9 cellular contexts compared by ENCODE assay signal in genomic region chr15:73225358-73226015, GRCh38.
DNase-seq lines count a peak whose midpoint lies in the region; ATAC-seq lines count a peak whose summit lies in the region.
"Had no signal": no experiment of that assay in that cellular context is flagged by ENCODE, and none has a peak within 500 bp of the region (broad histone marks: within the 10 kb centered on the region; RNA-seq: fewer than 3 reads in every experiment).

No MANE protein-coding gene starts in this region.

- intact Hi-C loops in activated CD4-positive, alpha-beta T cell treated with anti-CD3 and anti-CD28 coated beads for 36 hours (cut with DNase I, micrococcal nuclease): loop anchor here in 1 of 2 experiments (5.0 kb wide), 1 partner anchor 83 kb away; no protein-coding TSS in a partner anchor
- intact Hi-C loops in activated T-helper 1 cell treated with anti-CD3 and anti-CD28 coated beads, Interleukin-12 subunit alpha, Interleukin-12 subunit beta, Interleukin-2, Interleukin-4 antibody, amounts not matched to agents 30 ng/mL and 10 ng/mL and 1 ng/mL, durations not matched to agents 14 hours and 24 hours and 36 hours (cut with micrococcal nuclease): no loop called here

- DNase-seq in KBM-7: peak; percentile 94
- DNase-seq in activated CD4-positive, alpha-beta T cell treated with anti-CD3 and anti-CD28 coated beads for 36 hours: peak; percentile 68
- peak; percentile 23 for DNase-seq in central memory CD4-positive, alpha-beta T cell
- peak; percentile 28 to 34 for DNase-seq in stimulated activated CD4-positive, alpha-beta T cell treated with anti-CD3 and anti-CD28 coated beads, Interleukin-2, amount 100 ng/mL, for 24 hours
- no peak for DNase-seq in AML-193 (lab: John Stamatoyannopoulos, UW)
- DNase-seq in epidermal melanocyte (ENCODE audit: insufficient read length, low spot score): no peak
- no peak for DNase-seq in activated T-helper 1 cell treated with anti-CD3 and anti-CD28 coated beads, Interleukin-12 subunit alpha, Interleukin-12 subunit beta, Interleukin-2, Interleukin-4 antibody, amounts not matched to agents 30 ng/mL and 10 ng/mL and 1 ng/mL, durations not matched to agents 14 hours and 24 hours and 36 hours (ENCODE audit: low spot score)
- DNase-seq in NAMALWA (ENCODE audit: low spot score): no peak
- DNase-seq: NCI-H1092 treated with DMSO at 0.1 percent for 48 hours had no signal

- CTCF ChIA-PET in activated CD4-positive, alpha-beta T cell treated with anti-CD3 and anti-CD28 coated beads for 36 hours (lab: Charles Lee): interaction anchor here (0.7 to 1.1 kb wide), 3 partner anchors 8 to 17 kb away, joined by 3 to 4 read pairs (median 3); no protein-coding TSS in a partner anchor

- ATAC-seq in activated CD4-positive, alpha-beta T cell treated with anti-CD3 and anti-CD28 coated beads for 36 hours: peak; percentile 78

- POLR2A ChIA-PET in activated CD4-positive, alpha-beta T cell treated with anti-CD3 and anti-CD28 coated beads for 36 hours (lab: Charles Lee): no interaction called here

- peaks cover 3% of the 10 kb centered on the region for H3K27me3 Mint-ChIP-seq in activated CD4-positive, alpha-beta T cell treated with anti-CD3 and anti-CD28 coated beads for 36 hours
- peaks cover 4% of the 10 kb centered on the region for H3K27me3 Mint-ChIP-seq in activated T-helper 1 cell treated with anti-CD3 and anti-CD28 coated beads, Interleukin-12 subunit alpha, Interleukin-12 subunit beta, Interleukin-2, Interleukin-4 antibody, amounts not matched to agents 30 ng/mL and 10 ng/mL and 1 ng/mL, durations not matched to agents 14 hours and 24 hours and 36 hours (ENCODE audit: insufficient read depth)

- H3K9me3 Mint-ChIP-seq in activated CD4-positive, alpha-beta T cell treated with anti-CD3 and anti-CD28 coated beads for 36 hours (ENCODE audit: low read depth): peaks cover 6% of the 10 kb centered on the region
- H3K9me3 Mint-ChIP-seq in activated T-helper 1 cell treated with anti-CD3 and anti-CD28 coated beads, Interleukin-12 subunit alpha, Interleukin-12 subunit beta, Interleukin-2, Interleukin-4 antibody, amounts not matched to agents 30 ng/mL and 10 ng/mL and 1 ng/mL, durations not matched to agents 14 hours and 24 hours and 36 hours: peaks cover 3% of the 10 kb centered on the region

- no peak overlapping the region for H3K27ac Mint-ChIP-seq in activated CD4-positive, alpha-beta T cell treated with anti-CD3 and anti-CD28 coated beads for 36 hours
- H3K27ac Mint-ChIP-seq in activated T-helper 1 cell treated with anti-CD3 and anti-CD28 coated beads, Interleukin-12 subunit alpha, Interleukin-12 subunit beta, Interleukin-2, Interleukin-4 antibody, amounts not matched to agents 30 ng/mL and 10 ng/mL and 1 ng/mL, durations not matched to agents 14 hours and 24 hours and 36 hours: no peak overlapping the region

- peaks cover 10% of the 10 kb centered on the region for H3K36me3 Mint-ChIP-seq in activated CD4-positive, alpha-beta T cell treated with anti-CD3 and anti-CD28 coated beads for 36 hours (ENCODE audit: low read depth)
- no peaks in the 10 kb centered on the region for H3K36me3 Mint-ChIP-seq in activated T-helper 1 cell treated with anti-CD3 and anti-CD28 coated beads, Interleukin-12 subunit alpha, Interleukin-12 subunit beta, Interleukin-2, Interleukin-4 antibody, amounts not matched to agents 30 ng/mL and 10 ng/mL and 1 ng/mL, durations not matched to agents 14 hours and 24 hours and 36 hours (ENCODE audit: low read depth)

- in situ Hi-C loops in KBM-7 (cut with MboI; ENCODE audit: low pct_unique_long_range_greater_than_20kb, low sequenced_read_pairs): no loop called here

- H3K4me1 Mint-ChIP-seq in activated CD4-positive, alpha-beta T cell treated with anti-CD3 and anti-CD28 coated beads for 36 hours: peaks cover 12% of the 10 kb centered on the region
- no peaks in the 10 kb centered on the region for H3K4me1 Mint-ChIP-seq in activated T-helper 1 cell treated with anti-CD3 and anti-CD28 coated beads, Interleukin-12 subunit alpha, Interleukin-12 subunit beta, Interleukin-2, Interleukin-4 antibody, amounts not matched to agents 30 ng/mL and 10 ng/mL and 1 ng/mL, durations not matched to agents 14 hours and 24 hours and 36 hours (ENCODE audit: low read depth)

- no peak overlapping the region for H3K4me3 Mint-ChIP-seq in activated CD4-positive, alpha-beta T cell treated with anti-CD3 and anti-CD28 coated beads for 36 hours
- no peak overlapping the region for H3K4me3 Mint-ChIP-seq in activated T-helper 1 cell treated with anti-CD3 and anti-CD28 coated beads, Interleukin-12 subunit alpha, Interleukin-12 subunit beta, Interleukin-2, Interleukin-4 antibody, amounts not matched to agents 30 ng/mL and 10 ng/mL and 1 ng/mL, durations not matched to agents 14 hours and 24 hours and 36 hours

Comparison
In these comparisons a context has a peak if more than half of its experiments do, and no peak if none do; other contexts are left out.
1. DNase-seq: peak in KBM-7 (single experiment), activated CD4-positive, alpha-beta T cell treated with anti-CD3 and anti-CD28 coated beads for 36 hours (single experiment), central memory CD4-positive, alpha-beta T cell (single experiment) and stimulated activated CD4-positive, alpha-beta T cell treated with anti-CD3 and anti-CD28 coated beads, Interleukin-2, amount 100 ng/mL, for 24 hours (2 of 2); none in AML-193 (0 of 2), epidermal melanocyte (single experiment), activated T-helper 1 cell treated with anti-CD3 and anti-CD28 coated beads, Interleukin-12 subunit alpha, Interleukin-12 subunit beta, Interleukin-2, Interleukin-4 antibody, amounts not matched to agents 30 ng/mL and 10 ng/mL and 1 ng/mL, durations not matched to agents 14 hours and 24 hours and 36 hours (single experiment) and NAMALWA (single experiment).